ENCODE assay signal across 25 cellular contexts in genomic region chr20:45394221-45395113, GRCh38. TPM values are rescaled to one million over a fixed set of nuclear protein-coding genes. Genes with fewer than 3 reads are reported as not detected.
A peak's percentile ranks its signal among the peaks of the same experiment; 100 is the strongest.
DNase-seq lines count a peak whose midpoint lies in the region; ATAC-seq, FAIRE-seq and TF ChIP-seq lines count a peak whose summit lies in the region.
"Had no signal": no experiment of that assay in that cellular context is flagged by ENCODE, and none has a peak within 500 bp of the region (broad histone marks: within the 10 kb centered on the region; RNA-seq: fewer than 3 reads in every experiment).

No MANE protein-coding gene starts in this region.

- no peak overlapping the region for H3K4me2 ChIP-seq in HepG2 (ENCODE audit: low read depth, low read length)
- H3K4me2 ChIP-seq: A549; BLaER1 treated with 17β-estradiol and CSF1 and Interleukin-3, amounts not matched to agents 10 nM and 100 nM had no signal

- no TSS peak for BruUV-seq in HepG2 (replicated peaks; lab: Mats Ljungman, UMichigan)

- FAIRE-seq in HepG2 (lab: Jason Lieb, UNC) (no peak), bronchial epithelial cell (lab: Jason Lieb, UNC) (peak; percentile 47)
- FAIRE-seq: A549, GM12891, H1 had no signal

- H3K4me1 ChIP-seq in HepG2 (ENCODE audit: insufficient read depth, low read length) (no peaks in the 10 kb centered on the region), right lobe of liver (no peaks in the 10 kb centered on the region)
- H3K4me1 ChIP-seq: A549, BE2C had no signal

- H3K27ac ChIP-seq in HepG2 (ENCODE audit: extremely low read length, insufficient read depth, low read length) (no peak overlapping the region), right lobe of liver (no peak overlapping the region), substantia nigra (ENCODE audit: low read depth, low read length, poor library complexity, severe bottlenecking) (peak overlapping the region; percentile 26)
- H3K27ac ChIP-seq: A549; BLaER1 treated with 17β-estradiol and CSF1 and Interleukin-3, amounts not matched to agents 10 nM and 100 nM; GM23248 had no signal

- no peaks in the 10 kb centered on the region for H4K20me1 ChIP-seq in HepG2 (ENCODE audit: insufficient read depth, low read length)
- H4K20me1 ChIP-seq: BLaER1 treated with 17β-estradiol and CSF1 and Interleukin-3, amounts not matched to agents 10 nM and 100 nM had no signal

- TF ChIP-seq CTCF in HepG2 (CRISPR knock-in tag; IDR thresholded peaks at IDR 0.05): no peak
- no peak for TF ChIP-seq CTCF in right lobe of liver (IDR thresholded peaks at IDR 0.05)
- no peak for TF ChIP-seq CTCF in bronchial epithelial cell (IDR thresholded peaks at IDR 0.05; ENCODE audit: insufficient read depth, low read length, severe bottlenecking)

- H3K79me2 ChIP-seq in HepG2 (ENCODE audit: insufficient read depth, low read length): no peaks in the 10 kb centered on the region

- no peak for TF ChIP-seq RAD21 in HepG2 (CRISPR knock-in tag; IDR thresholded peaks at IDR 0.05)

- TF ChIP-seq POLR2A in HepG2 (IDR thresholded peaks at IDR 0.05; ENCODE audit: insufficient read depth in 1 of 2, low read depth in 2 of 2, low read length in 2 of 2) (no peak), right lobe of liver (IDR thresholded peaks at IDR 0.05) (no peak)

- POLR2A ChIA-PET in HepG2 (lab: Yijun Ruan, JAX): interaction anchor here (0.9 to 1.0 kb wide), 2 partner anchors 21 to 51 kb away, joined by 3 to 4 read pairs; partner anchors contain the start of gene PIGT

- ATAC-seq in HepG2 (no peak; the same call in 2 of the 3 replicates), right lobe of liver (no peak), GM18502 (IDR thresholded peaks at IDR 0.05; ENCODE audit: poor library complexity, unreplicated experiment) (no peak)
- ATAC-seq: A549 had no signal

- in situ Hi-C loops in HepG2 (cut with HindIII; ENCODE audit: extremely low pct_ligation_motif_present, low pct_unique_long_range_greater_than_20kb): no loop called here

- no peak overlapping the region for H2AFZ ChIP-seq in HepG2 (ENCODE audit: low read length)
- H2AFZ ChIP-seq: GM23248 had no signal

- no peak for TF ChIP-seq EP300 in HepG2 (IDR thresholded peaks at IDR 0.05; ENCODE audit: low read depth in 2 of 2, low read length in 2 of 2)
- TF ChIP-seq EP300 in HepG2 (CRISPR knock-in tag; IDR thresholded peaks at IDR 0.05; ENCODE audit: borderline replicate concordance): no peak

- H3K9ac ChIP-seq in HepG2 (ENCODE audit: insufficient read depth, low read depth, low read length): no peak overlapping the region
- H3K9ac ChIP-seq: BLaER1 treated with 17β-estradiol and CSF1 and Interleukin-3, amounts not matched to agents 10 nM and 100 nM; GM23248 had no signal

- H3K27me3 ChIP-seq in HepG2 (ENCODE audit: control insufficient read depth in 1 of 2, insufficient read depth in 2 of 2, low read length in 2 of 2) (no peaks in the 10 kb centered on the region), right lobe of liver (no peaks in the 10 kb centered on the region), bronchial epithelial cell (ENCODE audit: control insufficient read depth, insufficient read depth, low read length) (no peaks in the 10 kb centered on the region)
- H3K27me3 ChIP-seq: BE2C; BLaER1 treated with 17β-estradiol and CSF1 and Interleukin-3, amounts not matched to agents 10 nM and 100 nM had no signal

- no peaks in the 10 kb centered on the region for H3K36me3 ChIP-seq in HepG2 (replicated peaks in 1 of 2; ENCODE audit: control insufficient read depth in 1 of 2, insufficient read depth in 2 of 2, low read length in 2 of 2)
- no peaks in the 10 kb centered on the region for H3K36me3 ChIP-seq in right lobe of liver
- H3K36me3 ChIP-seq in bronchial epithelial cell (ENCODE audit: control insufficient read depth, insufficient read depth, low read length): no peaks in the 10 kb centered on the region
- H3K36me3 ChIP-seq: BE2C had no signal

- intact Hi-C loops in HepG2 (cut with micrococcal nuclease; ENCODE audit: unreplicated experiment): loop anchor here (5.0 kb wide), 1 partner anchor 43 kb away; no protein-coding TSS in a partner anchor
- intact Hi-C loops in right lobe of liver (cut with DNase I): no loop called here

- no peak overlapping the region for H3K4me3 ChIP-seq in HepG2 (replicated peaks in 1 of 3; ENCODE audit: insufficient read depth in 1 of 3, low read depth in 2 of 3, low read length in 3 of 3)
- H3K4me3 ChIP-seq in right lobe of liver: no peak overlapping the region
- H3K4me3 ChIP-seq in bronchial epithelial cell (ENCODE audit: low read depth, low read length): no peak overlapping the region
- H3K4me3 ChIP-seq: A549; BLaER1 treated with 17β-estradiol and CSF1 and Interleukin-3, amounts not matched to agents 10 nM and 100 nM; GM23248 had no signal

- no peak for DNase-seq in HepG2 (ENCODE audit: low spot score)
- no peak for DNase-seq in right lobe of liver
- no peak for DNase-seq in bronchial epithelial cell (ENCODE audit: low read depth)
- no peak for DNase-seq in substantia nigra (lab: John Stamatoyannopoulos, UW)
- DNase-seq in KG1 (lab: John Stamatoyannopoulos, UW): no peak
- DNase-seq: 8988T; ACHN; AML-193; BE2C; Calu3; CD4-positive, alpha-beta T cell; COR-L47; DMS53; DMS79 treated with DMSO at 0.1 percent for 48 hours; GF-D8; GM23248; H7; HCEC 1CT had no signal

- CTCF ChIA-PET in HepG2 (lab: Yijun Ruan, JAX; ENCODE audit: low intra/inter-chr PET ratio, low total read pairs): no interaction called here

- H3K9me3 ChIP-seq in HepG2 (ENCODE audit: low read length) (peaks cover 2% of the 10 kb centered on the region; the same call in 1 of the 2 replicates), right lobe of liver (no peaks in the 10 kb centered on the region)
- H3K9me3 ChIP-seq: A549, BE2C had no signal

- 65% methylated on average over 18 of the region's 21 CpGs for WGBS in HepG2 (ENCODE audit: low lambda C conversion rate)
- WGBS in right lobe of liver (ENCODE audit: insufficient coverage, low coverage, low lambda C conversion rate, missing lambda C conversion rate): 86% methylated on average over 5 of the region's 21 CpGs

RNA-seq across cellular contexts. Expression of gene DBNDD2, which starts 13.6 kb away (rescaled TPM):
- total RNA-seq in HepG2 (2016; rRNA removed; fragmentation: Illumina TruSeq; extraction: Trizol) (16.7 and 19.6 TPM in 2 replicates), right lobe of liver (1 to 10 TPM; 2.3 to 5.3 (median 3.3) TPM), bronchial epithelial cell (12.9 and 18.2 TPM in 2 replicates)
- 27.1 and 31.8 TPM in 2 replicates for total RNA-seq in HepG2 (2016; cell fraction: cytosol; rRNA removed; fragmentation: Illumina TruSeq; extraction: Trizol; ENCODE audit: low read depth)
- 17.0 and 18.9 TPM in 2 replicates for total RNA-seq in HepG2 (2016; cell fraction: insoluble cytoplasmic fraction; rRNA removed; fragmentation: Illumina TruSeq; extraction: Trizol)
- 37.0 and 42.3 TPM in 2 replicates for total RNA-seq in HepG2 (2016; cell fraction: membrane; rRNA removed; fragmentation: Illumina TruSeq; extraction: Trizol)
- 9.4 and 9.5 TPM in 2 replicates for total RNA-seq in HepG2 (2016; cell fraction: nucleus; rRNA removed; fragmentation: Illumina TruSeq; extraction: Trizol)
- 47.6 and 50.4 TPM in 2 replicates for polyA plus RNA-seq in HepG2 (2011; rRNA removed)
- polyA plus RNA-seq in HepG2 (2011; cell fraction: cytosol; rRNA removed): 44.5 and 55.5 TPM in 2 replicates
- polyA plus RNA-seq in HepG2 (2011; cell fraction: nucleus; rRNA removed): 18.6 and 25.0 TPM in 2 replicates
- polyA plus RNA-seq in HepG2 (2012): 22.6 and 31.0 TPM in 2 replicates
- 59.2 and 64.6 TPM in 2 replicates for polyA plus RNA-seq in HepG2 (2016; cell fraction: cytosol; fragmentation: Illumina TruSeq; extraction: Trizol; ENCODE audit: low read depth)
- 33.0 and 35.8 TPM in 2 replicates for polyA plus RNA-seq in HepG2 (2016; cell fraction: insoluble cytoplasmic fraction; fragmentation: Illumina TruSeq; extraction: Trizol; ENCODE audit: low read depth)
- 58.6 and 59.9 TPM in 2 replicates for polyA plus RNA-seq in HepG2 (2016; cell fraction: membrane; fragmentation: Illumina TruSeq; extraction: Trizol; ENCODE audit: low read depth)
- polyA plus RNA-seq in HepG2 (2016; cell fraction: nucleus; fragmentation: Illumina TruSeq; extraction: Trizol; ENCODE audit: insufficient read depth, low read depth): 22.2 and 26.4 TPM in 2 replicates
- 9.7 and 31.5 TPM in 2 replicates for polyA minus RNA-seq in HepG2 (2011; rRNA and poly(A)+ RNA removed; ENCODE audit: low replicate concordance)
- 4.8 and 11.1 TPM in 2 replicates for polyA minus RNA-seq in HepG2 (2011; cell fraction: cytosol; rRNA and poly(A)+ RNA removed)
- polyA minus RNA-seq in HepG2 (2011; cell fraction: nucleus; rRNA and poly(A)+ RNA removed): 4.0 and 11.1 TPM in 2 replicates

RNA-seq across cellular contexts. Expression of gene TP53TG5, which starts 16.3 kb away (rescaled TPM):
- not detected in 2 replicates for total RNA-seq in HepG2 (2016; rRNA removed; fragmentation: Illumina TruSeq; extraction: Trizol)
- total RNA-seq in HepG2 (2016; cell fraction: cytosol; rRNA removed; fragmentation: Illumina TruSeq; extraction: Trizol; ENCODE audit: low read depth): not detected in 2 replicates
- total RNA-seq in HepG2 (2016; cell fraction: insoluble cytoplasmic fraction; rRNA removed; fragmentation: Illumina TruSeq; extraction: Trizol): not detected in 2 replicates
- not detected in 2 replicates for total RNA-seq in HepG2 (2016; cell fraction: membrane; rRNA removed; fragmentation: Illumina TruSeq; extraction: Trizol)
- total RNA-seq in HepG2 (2016; cell fraction: nucleus; rRNA removed; fragmentation: Illumina TruSeq; extraction: Trizol): not detected in 2 replicates
- polyA plus RNA-seq in HepG2 (2011; rRNA removed): 0.11 TPM in 1 of 2 replicates, not detected in the other
- polyA plus RNA-seq in HepG2 (2011; cell fraction: cytosol; rRNA removed): not detected in 2 replicates
- polyA plus RNA-seq in HepG2 (2011; cell fraction: nucleus; rRNA removed): not detected in 2 replicates
- polyA plus RNA-seq in HepG2 (2012): 0.32 and 0.45 TPM in 2 replicates
- not detected in 2 replicates for polyA plus RNA-seq in HepG2 (2016; cell fraction: cytosol; fragmentation: Illumina TruSeq; extraction: Trizol; ENCODE audit: low read depth)
- not detected in 2 replicates for polyA plus RNA-seq in HepG2 (2016; cell fraction: insoluble cytoplasmic fraction; fragmentation: Illumina TruSeq; extraction: Trizol; ENCODE audit: low read depth)
- polyA plus RNA-seq in HepG2 (2016; cell fraction: membrane; fragmentation: Illumina TruSeq; extraction: Trizol; ENCODE audit: low read depth): not detected in 2 replicates
- not detected in 2 replicates for polyA plus RNA-seq in HepG2 (2016; cell fraction: nucleus; fragmentation: Illumina TruSeq; extraction: Trizol; ENCODE audit: insufficient read depth, low read depth)
- polyA minus RNA-seq in HepG2 (2011; rRNA and poly(A)+ RNA removed; ENCODE audit: low replicate concordance): not detected in 2 replicates
- not detected in 2 replicates for polyA minus RNA-seq in HepG2 (2011; cell fraction: cytosol; rRNA and poly(A)+ RNA removed)
- not detected in 2 replicates for polyA minus RNA-seq in HepG2 (2011; cell fraction: nucleus; rRNA and poly(A)+ RNA removed)
- not detected for total RNA-seq in right lobe of liver
- 0.13 TPM in 1 of 2 replicates, not detected in the other for total RNA-seq in bronchial epithelial cell
- total RNA-seq: Daoy, G401, GM23248, H1, H7 had no signal
- polyA plus RNA-seq: A549, H1 had no signal

RNA-seq across cellular contexts. Expression of gene PIGT, which starts 21.5 kb away (rescaled TPM):
- total RNA-seq in HepG2 (2016; rRNA removed; fragmentation: Illumina TruSeq; extraction: Trizol) (26.4 and 65.9 TPM in 2 replicates), right lobe of liver (10 to 100 TPM; 35.7 to 58.4 (median 40.5) TPM), bronchial epithelial cell (14.7 and 20.1 TPM in 2 replicates)
- 16.2 and 16.8 TPM in 2 replicates for total RNA-seq in HepG2 (2016; cell fraction: cytosol; rRNA removed; fragmentation: Illumina TruSeq; extraction: Trizol; ENCODE audit: low read depth)
- total RNA-seq in HepG2 (2016; cell fraction: insoluble cytoplasmic fraction; rRNA removed; fragmentation: Illumina TruSeq; extraction: Trizol): 26.3 and 65.1 TPM in 2 replicates
- total RNA-seq in HepG2 (2016; cell fraction: membrane; rRNA removed; fragmentation: Illumina TruSeq; extraction: Trizol): 26.4 and 29.9 TPM in 2 replicates
- total RNA-seq in HepG2 (2016; cell fraction: nucleus; rRNA removed; fragmentation: Illumina TruSeq; extraction: Trizol): 64.4 and 84.9 TPM in 2 replicates
- 74.1 and 85.7 TPM in 2 replicates for polyA plus RNA-seq in HepG2 (2011; rRNA removed)
- polyA plus RNA-seq in HepG2 (2011; cell fraction: cytosol; rRNA removed): 37.8 and 44.8 TPM in 2 replicates
- polyA plus RNA-seq in HepG2 (2011; cell fraction: nucleus; rRNA removed): 94.4 and 98.4 TPM in 2 replicates
- 62.3 and 63.6 TPM in 2 replicates for polyA plus RNA-seq in HepG2 (2012)
- polyA plus RNA-seq in HepG2 (2016; cell fraction: cytosol; fragmentation: Illumina TruSeq; extraction: Trizol; ENCODE audit: low read depth): 22.0 and 26.6 TPM in 2 replicates
- polyA plus RNA-seq in HepG2 (2016; cell fraction: insoluble cytoplasmic fraction; fragmentation: Illumina TruSeq; extraction: Trizol; ENCODE audit: low read depth): 39.8 and 50.9 TPM in 2 replicates
- 33.2 and 33.6 TPM in 2 replicates for polyA plus RNA-seq in HepG2 (2016; cell fraction: membrane; fragmentation: Illumina TruSeq; extraction: Trizol; ENCODE audit: low read depth)
- 167 and 168 TPM in 2 replicates for polyA plus RNA-seq in HepG2 (2016; cell fraction: nucleus; fragmentation: Illumina TruSeq; extraction: Trizol; ENCODE audit: insufficient read depth, low read depth)
- polyA minus RNA-seq in HepG2 (2011; rRNA and poly(A)+ RNA removed; ENCODE audit: low replicate concordance): 86.1 and 91.5 TPM in 2 replicates
- 35.9 and 37.0 TPM in 2 replicates for polyA minus RNA-seq in HepG2 (2011; cell fraction: cytosol; rRNA and poly(A)+ RNA removed)
- 68.5 and 79.2 TPM in 2 replicates for polyA minus RNA-seq in HepG2 (2011; cell fraction: nucleus; rRNA and poly(A)+ RNA removed)

RNA-seq across cellular contexts. Expression of gene SYS1, which starts 31.5 kb away (rescaled TPM):
- total RNA-seq in HepG2 (2016; rRNA removed; fragmentation: Illumina TruSeq; extraction: Trizol): 22.0 and 38.3 TPM in 2 replicates
- total RNA-seq in HepG2 (2016; cell fraction: cytosol; rRNA removed; fragmentation: Illumina TruSeq; extraction: Trizol; ENCODE audit: low read depth): 17.7 and 19.7 TPM in 2 replicates
- total RNA-seq in HepG2 (2016; cell fraction: insoluble cytoplasmic fraction; rRNA removed; fragmentation: Illumina TruSeq; extraction: Trizol): 22.2 and 38.4 TPM in 2 replicates
- total RNA-seq in HepG2 (2016; cell fraction: membrane; rRNA removed; fragmentation: Illumina TruSeq; extraction: Trizol): 35.6 and 38.6 TPM in 2 replicates
- total RNA-seq in HepG2 (2016; cell fraction: nucleus; rRNA removed; fragmentation: Illumina TruSeq; extraction: Trizol): 39.9 and 40.9 TPM in 2 replicates
- 65.6 and 75.9 TPM in 2 replicates for polyA plus RNA-seq in HepG2 (2011; rRNA removed)
- 66.7 and 88.3 TPM in 2 replicates for polyA plus RNA-seq in HepG2 (2011; cell fraction: cytosol; rRNA removed)
- polyA plus RNA-seq in HepG2 (2011; cell fraction: nucleus; rRNA removed): 46.0 and 49.6 TPM in 2 replicates
- 22.5 and 24.8 TPM in 2 replicates for polyA plus RNA-seq in HepG2 (2012)
- polyA plus RNA-seq in HepG2 (2016; cell fraction: cytosol; fragmentation: Illumina TruSeq; extraction: Trizol; ENCODE audit: low read depth): 16.5 and 19.7 TPM in 2 replicates
- polyA plus RNA-seq in HepG2 (2016; cell fraction: insoluble cytoplasmic fraction; fragmentation: Illumina TruSeq; extraction: Trizol; ENCODE audit: low read depth): 24.3 and 27.0 TPM in 2 replicates
- polyA plus RNA-seq in HepG2 (2016; cell fraction: membrane; fragmentation: Illumina TruSeq; extraction: Trizol; ENCODE audit: low read depth): 29.1 and 31.7 TPM in 2 replicates
- 41.1 and 42.9 TPM in 2 replicates for polyA plus RNA-seq in HepG2 (2016; cell fraction: nucleus; fragmentation: Illumina TruSeq; extraction: Trizol; ENCODE audit: insufficient read depth, low read depth)
- 127 and 240 TPM in 2 replicates for polyA minus RNA-seq in HepG2 (2011; rRNA and poly(A)+ RNA removed; ENCODE audit: low replicate concordance)
- polyA minus RNA-seq in HepG2 (2011; cell fraction: cytosol; rRNA and poly(A)+ RNA removed): 35.0 and 40.9 TPM in 2 replicates
- polyA minus RNA-seq in HepG2 (2011; cell fraction: nucleus; rRNA and poly(A)+ RNA removed): 56.0 and 62.5 TPM in 2 replicates
- 10 to 100 TPM; 16.6 to 26.2 (median 20.8) TPM for total RNA-seq in right lobe of liver
- total RNA-seq in bronchial epithelial cell: 12.0 and 17.9 TPM in 2 replicates

RNA-seq across cellular contexts. Expression of gene SDC4, which starts 46.2 kb away (rescaled TPM):
- total RNA-seq in HepG2 (2016; rRNA removed; fragmentation: Illumina TruSeq; extraction: Trizol) (36.0 and 65.1 TPM in 2 replicates), right lobe of liver (100 to 1,000 TPM in 4 of 6 experiments, 10 to 100 TPM in 2; 84.3 to 373 (median 116) TPM), bronchial epithelial cell (211 and 272 TPM in 2 replicates)
- total RNA-seq in HepG2 (2016; cell fraction: cytosol; rRNA removed; fragmentation: Illumina TruSeq; extraction: Trizol; ENCODE audit: low read depth): 6.2 and 6.3 TPM in 2 replicates
- 34.4 and 64.3 TPM in 2 replicates for total RNA-seq in HepG2 (2016; cell fraction: insoluble cytoplasmic fraction; rRNA removed; fragmentation: Illumina TruSeq; extraction: Trizol)
- total RNA-seq in HepG2 (2016; cell fraction: membrane; rRNA removed; fragmentation: Illumina TruSeq; extraction: Trizol): 21.2 and 23.6 TPM in 2 replicates
- 61.5 and 66.3 TPM in 2 replicates for total RNA-seq in HepG2 (2016; cell fraction: nucleus; rRNA removed; fragmentation: Illumina TruSeq; extraction: Trizol)
- polyA plus RNA-seq in HepG2 (2011; rRNA removed): 49.0 and 67.2 TPM in 2 replicates
- polyA plus RNA-seq in HepG2 (2011; cell fraction: cytosol; rRNA removed): 51.5 and 81.1 TPM in 2 replicates
- 16.0 and 26.7 TPM in 2 replicates for polyA plus RNA-seq in HepG2 (2011; cell fraction: nucleus; rRNA removed)
- 44.1 and 51.7 TPM in 2 replicates for polyA plus RNA-seq in HepG2 (2012)
- 5.0 TPM in 2 replicates for polyA plus RNA-seq in HepG2 (2016; cell fraction: cytosol; fragmentation: Illumina TruSeq; extraction: Trizol; ENCODE audit: low read depth)
- polyA plus RNA-seq in HepG2 (2016; cell fraction: insoluble cytoplasmic fraction; fragmentation: Illumina TruSeq; extraction: Trizol; ENCODE audit: low read depth): 33.1 and 34.5 TPM in 2 replicates
- 13.3 and 15.5 TPM in 2 replicates for polyA plus RNA-seq in HepG2 (2016; cell fraction: membrane; fragmentation: Illumina TruSeq; extraction: Trizol; ENCODE audit: low read depth)
- 86.0 and 86.3 TPM in 2 replicates for polyA plus RNA-seq in HepG2 (2016; cell fraction: nucleus; fragmentation: Illumina TruSeq; extraction: Trizol; ENCODE audit: insufficient read depth, low read depth)
- polyA minus RNA-seq in HepG2 (2011; rRNA and poly(A)+ RNA removed; ENCODE audit: low replicate concordance): 33.3 and 94.7 TPM in 2 replicates
- polyA minus RNA-seq in HepG2 (2011; cell fraction: cytosol; rRNA and poly(A)+ RNA removed): 68.1 and 88.6 TPM in 2 replicates
- polyA minus RNA-seq in HepG2 (2011; cell fraction: nucleus; rRNA and poly(A)+ RNA removed): 15.1 and 31.3 TPM in 2 replicates
